In genomic region chr6:6610031-6610591, GRCh38 we compare ENCODE assay signal across 9 cellular contexts. TPM values are rescaled to one million over a fixed set of nuclear protein-coding genes. Genes with fewer than 3 reads are reported as not detected.
DNase-seq lines count a peak whose midpoint lies in the region; ATAC-seq and TF ChIP-seq lines count a peak whose summit lies in the region.
"Had no signal": no experiment of that assay in that cellular context is flagged by ENCODE, and none has a peak within 500 bp of the region (broad histone marks: within the 10 kb centered on the region; RNA-seq: fewer than 3 reads in every experiment).

No MANE protein-coding gene starts in this region.

- peak overlapping the region; percentile 83 to 90 for H3K27ac Mint-ChIP-seq in stimulated activated naive CD8-positive, alpha-beta T cell treated with anti-CD3 and anti-CD28 coated beads, Interleukin-15, amount 100 ng/mL, for 72 hours

- no TSS peak for BruUV-seq in PC-9 (replicated peaks; lab: Mats Ljungman, UMichigan)

- no peak for TF ChIP-seq CTCF in PC-9 (conservative IDR thresholded peaks at IDR 0.05)

- intact Hi-C loops in PC-9 (cut with micrococcal nuclease; ENCODE audit: unreplicated experiment): no loop called here

- no peaks in the 10 kb centered on the region for H3K36me3 ChIP-seq in PC-9 (ENCODE audit: low read depth)

- peak overlapping the region in 1 of 2 donors; percentile 63 for H3K4me3 Mint-ChIP-seq in stimulated activated naive CD8-positive, alpha-beta T cell treated with anti-CD3 and anti-CD28 coated beads, Interleukin-15, amount 100 ng/mL, for 72 hours

- peaks cover 0 to 6% of the 10 kb centered on the region in 2 donors for H3K9me3 Mint-ChIP-seq in stimulated activated naive CD8-positive, alpha-beta T cell treated with anti-CD3 and anti-CD28 coated beads, Interleukin-15, amount 100 ng/mL, for 72 hours

- POLR2A ChIA-PET in PC-9 (lab: Charles Lee; ENCODE audit: unreplicated experiment): no interaction called here

- no peak overlapping the region for H2AFZ ChIP-seq in PC-9

- ATAC-seq in HG03066 (IDR thresholded peaks at IDR 0.05; ENCODE audit: low read depth, unreplicated experiment): peak; percentile 97
- peak; percentile 81 for ATAC-seq in stimulated activated naive CD8-positive, alpha-beta T cell treated with anti-CD3 and anti-CD28 coated beads, Interleukin-15, amount 100 ng/mL, for 72 hours

- H3K9me2 ChIP-seq in PC-9 (ENCODE audit: insufficient read depth): no peaks in the 10 kb centered on the region

- H4K20me1 ChIP-seq in PC-9 (ENCODE audit: insufficient read depth): no peaks in the 10 kb centered on the region

- CTCF ChIA-PET in PC-9 (lab: Charles Lee): no interaction called here

- H3K4me3 ChIP-seq in PC-9: no peak overlapping the region

- no peak overlapping the region for H3K4me2 ChIP-seq in PC-9

- peaks cover 65% of the 10 kb centered on the region for H3K4me1 Mint-ChIP-seq in stimulated activated naive CD8-positive, alpha-beta T cell treated with anti-CD3 and anti-CD28 coated beads, Interleukin-15, amount 100 ng/mL, for 72 hours

- H3K27me3 Mint-ChIP-seq in stimulated activated naive CD8-positive, alpha-beta T cell treated with anti-CD3 and anti-CD28 coated beads, Interleukin-15, amount 100 ng/mL, for 72 hours: no peaks in the 10 kb centered on the region

- no peaks in the 10 kb centered on the region for H3K79me2 ChIP-seq in PC-9 (ENCODE audit: low read depth)

- H3K27ac ChIP-seq in PC-9: no peak overlapping the region

- no peaks in the 10 kb centered on the region for H3K4me1 ChIP-seq in PC-9 (replicated peaks; ENCODE audit: insufficient read depth)

- H3K27me3 ChIP-seq in PC-9 (ENCODE audit: insufficient read depth, low read depth): no peaks in the 10 kb centered on the region

- DNase-seq in stimulated activated CD4-positive, alpha-beta T cell treated with anti-CD3 and anti-CD28 coated beads, Interleukin-15, amount 100 ng/mL, for 24 hours: peak; percentile 50
- no peak for DNase-seq in stimulated activated CD4-positive, alpha-beta T cell treated with anti-CD3 and anti-CD28 coated beads, Interleukin-1b, Interleukin-23, amount 100 ng/mL, for 48 hours
- peak; percentile 50 for DNase-seq in UCSD-AML1 (lab: John Stamatoyannopoulos, UW; ENCODE audit: unreplicated experiment)
- DNase-seq in stimulated activated naive CD8-positive, alpha-beta T cell treated with anti-CD3 and anti-CD28 coated beads, Interleukin-15, amount 100 ng/mL, for 72 hours: peak in 1 of 2 donors; percentile 13
- DNase-seq in HT-29 (ENCODE audit: low spot score): no peak
- DNase-seq in PC-9: no peak
- no peak for DNase-seq in cerebellum (ENCODE audit: low spot score)

- no peaks in the 10 kb centered on the region for H3F3A ChIP-seq in PC-9 (ENCODE audit: insufficient read depth, low read depth)

- H3K9me3 ChIP-seq in PC-9 (ENCODE audit: insufficient read depth, low read depth): no peaks in the 10 kb centered on the region

RNA-seq across cellular contexts. Expression of gene LY86, which starts 21.6 kb away (rescaled TPM):
- not detected in 2 replicates for total RNA-seq in HT-29 (2014; rRNA removed; shearing (Covaris generic))
- total RNA-seq in PC-9 (2021): not detected in 2 replicates
- total RNA-seq in cerebellum: 2.6 TPM
- total RNA-seq: fibroblast of villous mesenchyme had no signal

Comparison
In these comparisons a context has a peak if more than half of its experiments do, and no peak if none do; other contexts are left out.
1. DNase-seq: peak in stimulated activated CD4-positive, alpha-beta T cell treated with anti-CD3 and anti-CD28 coated beads, Interleukin-15, amount 100 ng/mL, for 24 hours (single experiment) and UCSD-AML1 (single experiment); none in stimulated activated CD4-positive, alpha-beta T cell treated with anti-CD3 and anti-CD28 coated beads, Interleukin-1b, Interleukin-23, amount 100 ng/mL, for 48 hours (single experiment), HT-29 (single experiment), PC-9 (0 of 2) and cerebellum (single experiment).